ENCODE assay signal across 1 cellular context in the genomic region with DNA sequence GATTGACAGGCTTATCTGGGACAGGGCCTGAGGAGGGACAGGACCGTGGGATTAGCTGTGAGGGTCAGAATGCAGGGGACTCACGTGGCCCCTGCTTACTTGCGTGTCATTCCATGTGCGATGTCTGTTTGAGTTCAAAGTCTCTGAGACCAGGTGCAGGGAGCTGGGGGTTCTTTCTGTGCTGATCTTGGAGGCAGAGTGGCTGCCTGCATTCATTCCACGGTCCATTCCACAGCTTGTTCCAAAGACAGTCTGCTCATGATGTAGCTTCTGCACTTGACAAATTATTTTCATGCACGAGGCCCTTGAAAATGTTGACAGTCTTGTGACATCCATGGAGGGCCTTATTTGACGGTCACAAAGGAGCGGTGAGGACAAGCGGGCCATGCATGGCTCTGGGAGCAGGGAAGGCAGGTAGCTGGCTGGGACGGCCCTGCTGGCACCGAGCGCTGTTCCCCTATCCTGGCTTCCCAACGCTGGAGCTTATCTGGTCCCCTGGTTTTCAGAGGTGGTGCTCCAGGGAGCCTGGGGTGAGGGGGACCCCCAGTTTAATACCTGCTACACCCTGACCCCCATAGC.
TF ChIP-seq lines count a peak whose summit lies in the region.

No MANE protein-coding gene starts in this region.

TF ChIP-seq in HepG2, 621 proteins besides CTCF, POLR2A, EP300 and RAD21 (continued from another document and continues in another):
- TF ChIP-seq ZNF335 (CRISPR knock-in tag; IDR thresholded peaks at IDR 0.05) (peak; percentile 87; the same call in 1 of the 2 replicates), EHMT2 (IDR thresholded peaks at IDR 0.05; ENCODE audit: borderline replicate concordance, low read depth, low read length) (no peak), NR0B2 (CRISPR knock-in tag; IDR thresholded peaks at IDR 0.05) (peak; percentile 69; the same call in 1 of the 2 replicates), SNAI1 (CRISPR knock-in tag; IDR thresholded peaks at IDR 0.05; ENCODE audit: borderline replicate concordance) (peak; percentile 57), GATAD2A (CRISPR knock-in tag; IDR thresholded peaks at IDR 0.05) (peak; percentile 99), ZBTB42 (CRISPR knock-in tag; IDR thresholded peaks at IDR 0.05) (no peak), ZNF557 (CRISPR knock-in tag; IDR thresholded peaks at IDR 0.05) (peak; percentile 87; the same call in 1 of the 2 replicates), ZNF589 (CRISPR knock-in tag; conservative IDR thresholded peaks at IDR 0.05) (peak; percentile 88; the same call in 1 of the 2 replicates), ZNF775 (CRISPR knock-in tag; IDR thresholded peaks at IDR 0.05; ENCODE audit: borderline replicate concordance) (0 out of 2 replicates have a peak, but pooled peaks have one; percentile 68), RELA (CRISPR knock-in tag; IDR thresholded peaks at IDR 0.05) (peak; percentile 70; the same call in 1 of the 2 replicates), NR2F1 (CRISPR knock-in tag; IDR thresholded peaks at IDR 0.05) (peak in 1 of 2 experiments; percentile 60; a peak in 2 of 4 replicates), STAG1 (CRISPR knock-in tag; IDR thresholded peaks at IDR 0.05) (peak; percentile 27; the same call in 1 of the 2 replicates), ZNF672 (CRISPR knock-in tag; IDR thresholded peaks at IDR 0.05) (no peak), HOXA3 (CRISPR knock-in tag; IDR thresholded peaks at IDR 0.05) (peak; percentile 93), ZNF724P (CRISPR knock-in tag; IDR thresholded peaks at IDR 0.05; ENCODE audit: borderline replicate concordance) (peak; percentile 10; the same call in 1 of the 2 replicates), GABPA (IDR thresholded peaks at IDR 0.05; ENCODE audit: low read depth, low read length) (no peak), GABPA (CRISPR knock-in tag; IDR thresholded peaks at IDR 0.05; ENCODE audit: low read depth) (peak; percentile 50; the same call in 1 of the 2 replicates), MXD4 (CRISPR knock-in tag; IDR thresholded peaks at IDR 0.05) (peak; percentile 71; the same call in 1 of the 2 replicates), SP140L (CRISPR knock-in tag; IDR thresholded peaks at IDR 0.05; ENCODE audit: borderline replicate concordance) (no peak; the same call in 1 of the 2 replicates), KAT8 (CRISPR knock-in tag; IDR thresholded peaks at IDR 0.05) (peak; percentile 77), ZBTB37 (CRISPR knock-in tag; IDR thresholded peaks at IDR 0.05) (peak; percentile 67; the same call in 1 of the 2 replicates), RBM39 (IDR thresholded peaks at IDR 0.05; ENCODE audit: low read depth, low read length, poor library complexity, severe bottlenecking) (no peak), ETV6 (CRISPR knock-in tag; conservative IDR thresholded peaks at IDR 0.05) (no peak), HMGXB3 (CRISPR knock-in tag; IDR thresholded peaks at IDR 0.05; ENCODE audit: borderline replicate concordance) (peak; percentile 65), ZNF782 (CRISPR knock-in tag; IDR thresholded peaks at IDR 0.05; ENCODE audit: borderline replicate concordance) (peak; percentile 92), ZNF709 (CRISPR knock-in tag; IDR thresholded peaks at IDR 0.05) (no peak; the same call in 1 of the 2 replicates), WIZ (CRISPR knock-in tag; IDR thresholded peaks at IDR 0.05) (peak; percentile 56; the same call in 1 of the 2 replicates), MNT (IDR thresholded peaks at IDR 0.05) (peak; percentile 100)
- TF ChIP-seq, protein P1, sequence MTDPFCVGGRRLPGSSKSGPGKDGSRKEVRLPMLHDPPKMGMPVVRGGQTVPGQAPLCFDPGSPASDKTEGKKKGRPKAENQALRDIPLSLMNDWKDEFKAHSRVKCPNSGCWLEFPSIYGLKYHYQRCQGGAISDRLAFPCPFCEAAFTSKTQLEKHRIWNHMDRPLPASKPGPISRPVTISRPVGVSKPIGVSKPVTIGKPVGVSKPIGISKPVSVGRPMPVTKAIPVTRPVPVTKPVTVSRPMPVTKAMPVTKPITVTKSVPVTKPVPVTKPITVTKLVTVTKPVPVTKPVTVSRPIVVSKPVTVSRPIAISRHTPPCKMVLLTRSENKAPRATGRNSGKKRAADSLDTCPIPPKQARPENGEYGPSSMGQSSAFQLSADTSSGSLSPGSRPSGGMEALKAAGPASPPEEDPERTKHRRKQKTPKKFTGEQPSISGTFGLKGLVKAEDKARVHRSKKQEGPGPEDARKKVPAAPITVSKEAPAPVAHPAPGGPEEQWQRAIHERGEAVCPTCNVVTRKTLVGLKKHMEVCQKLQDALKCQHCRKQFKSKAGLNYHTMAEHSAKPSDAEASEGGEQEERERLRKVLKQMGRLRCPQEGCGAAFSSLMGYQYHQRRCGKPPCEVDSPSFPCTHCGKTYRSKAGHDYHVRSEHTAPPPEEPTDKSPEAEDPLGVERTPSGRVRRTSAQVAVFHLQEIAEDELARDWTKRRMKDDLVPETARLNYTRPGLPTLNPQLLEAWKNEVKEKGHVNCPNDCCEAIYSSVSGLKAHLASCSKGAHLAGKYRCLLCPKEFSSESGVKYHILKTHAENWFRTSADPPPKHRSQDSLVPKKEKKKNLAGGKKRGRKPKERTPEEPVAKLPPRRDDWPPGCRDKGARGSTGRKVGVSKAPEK (CRISPR knock-in tag; IDR thresholded peaks at IDR 0.05; ENCODE audit: borderline replicate concordance), result 0 out of 2 replicates have a peak, but pooled peaks have one; percentile 41
- TF ChIP-seq, protein P2, sequence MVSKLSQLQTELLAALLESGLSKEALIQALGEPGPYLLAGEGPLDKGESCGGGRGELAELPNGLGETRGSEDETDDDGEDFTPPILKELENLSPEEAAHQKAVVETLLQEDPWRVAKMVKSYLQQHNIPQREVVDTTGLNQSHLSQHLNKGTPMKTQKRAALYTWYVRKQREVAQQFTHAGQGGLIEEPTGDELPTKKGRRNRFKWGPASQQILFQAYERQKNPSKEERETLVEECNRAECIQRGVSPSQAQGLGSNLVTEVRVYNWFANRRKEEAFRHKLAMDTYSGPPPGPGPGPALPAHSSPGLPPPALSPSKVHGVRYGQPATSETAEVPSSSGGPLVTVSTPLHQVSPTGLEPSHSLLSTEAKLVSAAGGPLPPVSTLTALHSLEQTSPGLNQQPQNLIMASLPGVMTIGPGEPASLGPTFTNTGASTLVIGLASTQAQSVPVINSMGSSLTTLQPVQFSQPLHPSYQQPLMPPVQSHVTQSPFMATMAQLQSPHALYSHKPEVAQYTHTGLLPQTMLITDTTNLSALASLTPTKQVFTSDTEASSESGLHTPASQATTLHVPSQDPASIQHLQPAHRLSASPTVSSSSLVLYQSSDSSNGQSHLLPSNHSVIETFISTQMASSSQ (IDR thresholded peaks at IDR 0.05; ENCODE audit: low read depth), result 0 out of 2 replicates have a peak, but pooled peaks have one; percentile 57
- TF ChIP-seq, protein P2 (CRISPR knock-in tag; IDR thresholded peaks at IDR 0.05; ENCODE audit: borderline replicate concordance), result peak; percentile 36; the same call in 1 of the 2 replicates
- TF ChIP-seq, protein P3, sequence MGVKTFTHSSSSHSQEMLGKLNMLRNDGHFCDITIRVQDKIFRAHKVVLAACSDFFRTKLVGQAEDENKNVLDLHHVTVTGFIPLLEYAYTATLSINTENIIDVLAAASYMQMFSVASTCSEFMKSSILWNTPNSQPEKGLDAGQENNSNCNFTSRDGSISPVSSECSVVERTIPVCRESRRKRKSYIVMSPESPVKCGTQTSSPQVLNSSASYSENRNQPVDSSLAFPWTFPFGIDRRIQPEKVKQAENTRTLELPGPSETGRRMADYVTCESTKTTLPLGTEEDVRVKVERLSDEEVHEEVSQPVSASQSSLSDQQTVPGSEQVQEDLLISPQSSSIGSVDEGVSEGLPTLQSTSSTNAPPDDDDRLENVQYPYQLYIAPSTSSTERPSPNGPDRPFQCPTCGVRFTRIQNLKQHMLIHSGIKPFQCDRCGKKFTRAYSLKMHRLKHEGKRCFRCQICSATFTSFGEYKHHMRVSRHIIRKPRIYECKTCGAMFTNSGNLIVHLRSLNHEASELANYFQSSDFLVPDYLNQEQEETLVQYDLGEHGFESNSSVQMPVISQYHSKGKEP (CRISPR knock-in tag; IDR thresholded peaks at IDR 0.05), result peak; percentile 84
